ENCODE assay signal across 1 cellular context in genomic region chr18:35104391-35105051, GRCh38.
A peak's percentile ranks its signal among the peaks of the same experiment; 100 is the strongest.
TF ChIP-seq lines count a peak whose summit lies in the region.

No MANE protein-coding gene starts in this region.

TF ChIP-seq in K562, 482 proteins besides CTCF, POLR2A, EP300 and RAD21 (continued from another document and continues in another):
- no peak for TF ChIP-seq MXD1 (CRISPR knock-in tag; IDR thresholded peaks at IDR 0.05; ENCODE audit: borderline replicate concordance, poor library complexity, severe bottlenecking)
- no peak for TF ChIP-seq ZNF318 (IDR thresholded peaks at IDR 0.05; ENCODE audit: borderline replicate concordance in 1 of 2, low read depth in 1 of 2)
- 0 out of 2 replicates have a peak, but pooled peaks have one; percentile 10 for TF ChIP-seq TSHZ1 (CRISPR knock-in tag; IDR thresholded peaks at IDR 0.05)
- no peak for TF ChIP-seq ZNF551 (CRISPR knock-in tag; IDR thresholded peaks at IDR 0.05)
- no peak for TF ChIP-seq ZNF696 (CRISPR knock-in tag; conservative IDR thresholded peaks at IDR 0.05)
- TF ChIP-seq MGA (IDR thresholded peaks at IDR 0.05): no peak
- TF ChIP-seq CREB3 (tag; conservative IDR thresholded peaks at IDR 0.05; ENCODE audit: low read depth): 0 out of 2 replicates have a peak, but pooled peaks have one; percentile 50
- no peak for TF ChIP-seq THRA (IDR thresholded peaks at IDR 0.05)
- TF ChIP-seq GATAD2A (IDR thresholded peaks at IDR 0.05): no peak
- TF ChIP-seq U2AF2 (optimal IDR thresholded peaks at IDR 0.05; ENCODE audit: low read depth, low read length): no peak
- TF ChIP-seq NFATC3 (IDR thresholded peaks at IDR 0.05): no peak
- TF ChIP-seq HEY1 (CRISPR knock-in tag; IDR thresholded peaks at IDR 0.05; ENCODE audit: borderline replicate concordance): no peak
- TF ChIP-seq ZNF76 (CRISPR knock-in tag; IDR thresholded peaks at IDR 0.05; ENCODE audit: borderline replicate concordance): 0 out of 2 replicates have a peak, but pooled peaks have one; percentile 11
- no peak for TF ChIP-seq FOXA1 (IDR thresholded peaks at IDR 0.05; ENCODE audit: borderline replicate concordance)
- no peak for TF ChIP-seq NCOA6 (IDR thresholded peaks at IDR 0.05)
- TF ChIP-seq ZNF518B (CRISPR knock-in tag; IDR thresholded peaks at IDR 0.05): no peak
- TF ChIP-seq SNRNP70 (optimal IDR thresholded peaks at IDR 0.05; ENCODE audit: low read depth, low read length): no peak
